In genomic region chr7:67636363-67637355, GRCh38 we compare ENCODE assay signal across 1 cellular context.
TF ChIP-seq lines count a peak whose summit lies in the region.

No MANE protein-coding gene starts in this region.

TF ChIP-seq in K562, 482 proteins besides CTCF, POLR2A, EP300 and RAD21:
- TF ChIP-seq, protein P1, sequence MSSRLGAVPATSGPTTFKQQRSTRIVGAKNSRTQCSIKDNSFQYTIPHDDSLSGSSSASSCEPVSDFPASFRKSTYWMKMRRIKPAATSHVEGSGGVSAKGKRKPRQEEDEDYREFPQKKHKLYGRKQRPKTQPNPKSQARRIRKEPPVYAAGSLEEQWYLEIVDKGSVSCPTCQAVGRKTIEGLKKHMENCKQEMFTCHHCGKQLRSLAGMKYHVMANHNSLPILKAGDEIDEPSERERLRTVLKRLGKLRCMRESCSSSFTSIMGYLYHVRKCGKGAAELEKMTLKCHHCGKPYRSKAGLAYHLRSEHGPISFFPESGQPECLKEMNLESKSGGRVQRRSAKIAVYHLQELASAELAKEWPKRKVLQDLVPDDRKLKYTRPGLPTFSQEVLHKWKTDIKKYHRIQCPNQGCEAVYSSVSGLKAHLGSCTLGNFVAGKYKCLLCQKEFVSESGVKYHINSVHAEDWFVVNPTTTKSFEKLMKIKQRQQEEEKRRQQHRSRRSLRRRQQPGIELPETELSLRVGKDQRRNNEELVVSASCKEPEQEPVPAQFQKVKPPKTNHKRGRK (tag; IDR thresholded peaks at IDR 0.05) = peak; percentile 69
- TF ChIP-seq, protein P2, sequence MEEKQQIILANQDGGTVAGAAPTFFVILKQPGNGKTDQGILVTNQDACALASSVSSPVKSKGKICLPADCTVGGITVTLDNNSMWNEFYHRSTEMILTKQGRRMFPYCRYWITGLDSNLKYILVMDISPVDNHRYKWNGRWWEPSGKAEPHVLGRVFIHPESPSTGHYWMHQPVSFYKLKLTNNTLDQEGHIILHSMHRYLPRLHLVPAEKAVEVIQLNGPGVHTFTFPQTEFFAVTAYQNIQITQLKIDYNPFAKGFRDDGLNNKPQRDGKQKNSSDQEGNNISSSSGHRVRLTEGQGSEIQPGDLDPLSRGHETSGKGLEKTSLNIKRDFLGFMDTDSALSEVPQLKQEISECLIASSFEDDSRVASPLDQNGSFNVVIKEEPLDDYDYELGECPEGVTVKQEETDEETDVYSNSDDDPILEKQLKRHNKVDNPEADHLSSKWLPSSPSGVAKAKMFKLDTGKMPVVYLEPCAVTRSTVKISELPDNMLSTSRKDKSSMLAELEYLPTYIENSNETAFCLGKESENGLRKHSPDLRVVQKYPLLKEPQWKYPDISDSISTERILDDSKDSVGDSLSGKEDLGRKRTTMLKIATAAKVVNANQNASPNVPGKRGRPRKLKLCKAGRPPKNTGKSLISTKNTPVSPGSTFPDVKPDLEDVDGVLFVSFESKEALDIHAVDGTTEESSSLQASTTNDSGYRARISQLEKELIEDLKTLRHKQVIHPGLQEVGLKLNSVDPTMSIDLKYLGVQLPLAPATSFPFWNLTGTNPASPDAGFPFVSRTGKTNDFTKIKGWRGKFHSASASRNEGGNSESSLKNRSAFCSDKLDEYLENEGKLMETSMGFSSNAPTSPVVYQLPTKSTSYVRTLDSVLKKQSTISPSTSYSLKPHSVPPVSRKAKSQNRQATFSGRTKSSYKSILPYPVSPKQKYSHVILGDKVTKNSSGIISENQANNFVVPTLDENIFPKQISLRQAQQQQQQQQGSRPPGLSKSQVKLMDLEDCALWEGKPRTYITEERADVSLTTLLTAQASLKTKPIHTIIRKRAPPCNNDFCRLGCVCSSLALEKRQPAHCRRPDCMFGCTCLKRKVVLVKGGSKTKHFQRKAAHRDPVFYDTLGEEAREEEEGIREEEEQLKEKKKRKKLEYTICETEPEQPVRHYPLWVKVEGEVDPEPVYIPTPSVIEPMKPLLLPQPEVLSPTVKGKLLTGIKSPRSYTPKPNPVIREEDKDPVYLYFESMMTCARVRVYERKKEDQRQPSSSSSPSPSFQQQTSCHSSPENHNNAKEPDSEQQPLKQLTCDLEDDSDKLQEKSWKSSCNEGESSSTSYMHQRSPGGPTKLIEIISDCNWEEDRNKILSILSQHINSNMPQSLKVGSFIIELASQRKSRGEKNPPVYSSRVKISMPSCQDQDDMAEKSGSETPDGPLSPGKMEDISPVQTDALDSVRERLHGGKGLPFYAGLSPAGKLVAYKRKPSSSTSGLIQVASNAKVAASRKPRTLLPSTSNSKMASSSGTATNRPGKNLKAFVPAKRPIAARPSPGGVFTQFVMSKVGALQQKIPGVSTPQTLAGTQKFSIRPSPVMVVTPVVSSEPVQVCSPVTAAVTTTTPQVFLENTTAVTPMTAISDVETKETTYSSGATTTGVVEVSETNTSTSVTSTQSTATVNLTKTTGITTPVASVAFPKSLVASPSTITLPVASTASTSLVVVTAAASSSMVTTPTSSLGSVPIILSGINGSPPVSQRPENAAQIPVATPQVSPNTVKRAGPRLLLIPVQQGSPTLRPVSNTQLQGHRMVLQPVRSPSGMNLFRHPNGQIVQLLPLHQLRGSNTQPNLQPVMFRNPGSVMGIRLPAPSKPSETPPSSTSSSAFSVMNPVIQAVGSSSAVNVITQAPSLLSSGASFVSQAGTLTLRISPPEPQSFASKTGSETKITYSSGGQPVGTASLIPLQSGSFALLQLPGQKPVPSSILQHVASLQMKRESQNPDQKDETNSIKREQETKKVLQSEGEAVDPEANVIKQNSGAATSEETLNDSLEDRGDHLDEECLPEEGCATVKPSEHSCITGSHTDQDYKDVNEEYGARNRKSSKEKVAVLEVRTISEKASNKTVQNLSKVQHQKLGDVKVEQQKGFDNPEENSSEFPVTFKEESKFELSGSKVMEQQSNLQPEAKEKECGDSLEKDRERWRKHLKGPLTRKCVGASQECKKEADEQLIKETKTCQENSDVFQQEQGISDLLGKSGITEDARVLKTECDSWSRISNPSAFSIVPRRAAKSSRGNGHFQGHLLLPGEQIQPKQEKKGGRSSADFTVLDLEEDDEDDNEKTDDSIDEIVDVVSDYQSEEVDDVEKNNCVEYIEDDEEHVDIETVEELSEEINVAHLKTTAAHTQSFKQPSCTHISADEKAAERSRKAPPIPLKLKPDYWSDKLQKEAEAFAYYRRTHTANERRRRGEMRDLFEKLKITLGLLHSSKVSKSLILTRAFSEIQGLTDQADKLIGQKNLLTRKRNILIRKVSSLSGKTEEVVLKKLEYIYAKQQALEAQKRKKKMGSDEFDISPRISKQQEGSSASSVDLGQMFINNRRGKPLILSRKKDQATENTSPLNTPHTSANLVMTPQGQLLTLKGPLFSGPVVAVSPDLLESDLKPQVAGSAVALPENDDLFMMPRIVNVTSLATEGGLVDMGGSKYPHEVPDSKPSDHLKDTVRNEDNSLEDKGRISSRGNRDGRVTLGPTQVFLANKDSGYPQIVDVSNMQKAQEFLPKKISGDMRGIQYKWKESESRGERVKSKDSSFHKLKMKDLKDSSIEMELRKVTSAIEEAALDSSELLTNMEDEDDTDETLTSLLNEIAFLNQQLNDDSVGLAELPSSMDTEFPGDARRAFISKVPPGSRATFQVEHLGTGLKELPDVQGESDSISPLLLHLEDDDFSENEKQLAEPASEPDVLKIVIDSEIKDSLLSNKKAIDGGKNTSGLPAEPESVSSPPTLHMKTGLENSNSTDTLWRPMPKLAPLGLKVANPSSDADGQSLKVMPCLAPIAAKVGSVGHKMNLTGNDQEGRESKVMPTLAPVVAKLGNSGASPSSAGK (IDR thresholded peaks at IDR 0.05) = no peak
- TF ChIP-seq ILK (tag; IDR thresholded peaks at IDR 0.05; ENCODE audit: borderline replicate concordance, low read depth) (no peak), FOS (IDR thresholded peaks at IDR 0.05; ENCODE audit: extremely low read depth, insufficient read length) (no peak), HSF4 (CRISPR knock-in tag; IDR thresholded peaks at IDR 0.05; ENCODE audit: borderline replicate concordance) (no peak), ZBTB33 (CRISPR knock-in tag; IDR thresholded peaks at IDR 0.05) (no peak), HDAC2 (IDR thresholded peaks at IDR 0.05) (no peak)
- TF ChIP-seq, protein P3, sequence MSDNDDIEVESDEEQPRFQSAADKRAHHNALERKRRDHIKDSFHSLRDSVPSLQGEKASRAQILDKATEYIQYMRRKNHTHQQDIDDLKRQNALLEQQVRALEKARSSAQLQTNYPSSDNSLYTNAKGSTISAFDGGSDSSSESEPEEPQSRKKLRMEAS (CRISPR knock-in tag; IDR thresholded peaks at IDR 0.05) = no peak
